ENCODE assay signal across 7 cellular contexts in the genomic region with DNA sequence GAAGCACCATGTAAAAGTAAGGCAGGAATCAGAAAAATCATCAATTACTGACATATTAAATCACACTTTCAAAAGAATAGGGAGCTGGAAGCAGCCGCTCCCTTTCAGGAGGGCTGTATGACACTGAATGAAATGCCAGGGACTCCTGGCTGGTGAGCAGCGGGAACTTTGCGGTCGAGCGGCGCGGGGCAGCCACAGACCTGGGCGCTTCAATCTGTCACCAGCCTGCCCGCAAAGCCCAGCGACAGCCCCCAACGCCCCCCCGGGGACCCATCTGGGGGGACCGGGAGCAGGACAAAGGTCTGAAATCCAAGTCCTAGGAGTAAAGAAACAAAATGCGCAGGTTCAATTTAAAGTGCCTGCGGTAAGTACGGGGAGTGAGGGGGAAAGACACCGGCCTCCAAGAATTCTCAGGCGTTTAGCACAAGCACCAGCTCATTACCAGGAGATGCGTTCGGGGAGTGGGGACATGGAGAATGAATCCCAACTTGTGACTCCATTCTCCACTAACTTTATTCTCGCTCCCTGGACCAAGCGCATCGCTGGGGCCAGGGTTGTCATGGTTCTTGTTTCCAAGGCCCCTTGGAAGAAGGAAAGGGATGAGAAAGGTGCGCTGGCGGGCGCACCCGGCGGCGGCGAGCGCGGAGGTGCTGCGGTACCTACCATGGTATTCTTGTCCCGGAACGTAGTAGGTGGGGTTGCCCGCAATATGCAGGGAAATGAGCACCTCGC. TPM values are rescaled to one million over a fixed set of nuclear protein-coding genes. Genes with fewer than 3 reads are reported as not detected.
DNase-seq lines count a peak whose midpoint lies in the region; ATAC-seq and TF ChIP-seq lines count a peak whose summit lies in the region.

No MANE protein-coding gene starts in this region.

- H3K4me3 Mint-ChIP-seq in glutamatergic neuron (ENCODE audit: unreplicated experiment), result peak overlapping the region; percentile 88

- H3K27me3 ChIP-seq in H7 (ENCODE audit: control insufficient read depth, insufficient read depth, low read length), result peaks cover 63% of the 10 kb centered on the region
- peaks cover 4 to 49% (median 23%) of the 10 kb centered on the region in 3 donors for H3K27me3 ChIP-seq in sigmoid colon

- DNase-seq in H7, result peak; percentile 50
- peak; percentile 82 for DNase-seq in NCI-H69 (lab: John Stamatoyannopoulos, UW)
- peak; percentile 33 for DNase-seq in glutamatergic neuron
- no peak for DNase-seq in sigmoid colon
- DNase-seq in NCI-H510A treated with DMSO at 0.1 percent for 48 hours (lab: John Stamatoyannopoulos, UW), result no peak

- H3K27me3 Mint-ChIP-seq in glutamatergic neuron (ENCODE audit: unreplicated experiment), result peaks cover 14% of the 10 kb centered on the region

- TF ChIP-seq POLR2A in sigmoid colon (IDR thresholded peaks at IDR 0.05), result no peak

- no peaks in the 10 kb centered on the region for H3K36me3 ChIP-seq in H7 (replicated peaks; ENCODE audit: control insufficient read depth, insufficient read depth, low read length)
- H3K36me3 ChIP-seq in sigmoid colon, result no peaks in the 10 kb centered on the region

- intact Hi-C loops in sigmoid colon (cut with DNase I), result no loop called here

- 5 to 8% methylated on average over 37 of the region's 37 CpGs for WGBS in sigmoid colon, 2 donors

- H3K9me3 Mint-ChIP-seq in glutamatergic neuron (ENCODE audit: unreplicated experiment), result peaks cover 6% of the 10 kb centered on the region

- TF ChIP-seq CTCF in glutamatergic neuron (IDR thresholded peaks at IDR 0.05; ENCODE audit: partially characterized antibody, unreplicated experiment), result no peak
- TF ChIP-seq CTCF in sigmoid colon (IDR thresholded peaks at IDR 0.05), result no peak

- peaks cover 0 to 20% (median 18%) of the 10 kb centered on the region in 4 donors for H3K4me1 ChIP-seq in sigmoid colon

- H3K27ac ChIP-seq in sigmoid colon, result no peak overlapping the region

- H3K36me3 Mint-ChIP-seq in glutamatergic neuron (ENCODE audit: unreplicated experiment), result no peaks in the 10 kb centered on the region

- ATAC-seq in HG02588 (IDR thresholded peaks at IDR 0.05; ENCODE audit: unreplicated experiment) (no peak), HG03442 (IDR thresholded peaks at IDR 0.05; ENCODE audit: unreplicated experiment) (no peak)

- no peak for TF ChIP-seq EP300 in sigmoid colon (IDR thresholded peaks at IDR 0.05)

- H3K9me3 ChIP-seq in sigmoid colon, result no peaks in the 10 kb centered on the region

- peaks cover 4% of the 10 kb centered on the region for H3K4me1 Mint-ChIP-seq in glutamatergic neuron (ENCODE audit: low read depth, unreplicated experiment)

- H3K27ac Mint-ChIP-seq in glutamatergic neuron (ENCODE audit: unreplicated experiment), result no peak overlapping the region

- H3K4me3 ChIP-seq in H7 (ENCODE audit: insufficient read depth, low read depth, low read length) (peak overlapping the region; percentile 45), sigmoid colon (peak overlapping the region; percentile 10 to 54 (median 44))

RNA-seq across cellular contexts. Expression of a gene that starts 0.8 kb away (rescaled TPM):
- 0.24 TPM in 1 of 2 replicates, not detected in the other for total RNA-seq in H7 (2014; rRNA removed; shearing (Covaris generic))
- total RNA-seq in glutamatergic neuron (ENCODE audit: unreplicated experiment) (5.7 TPM), sigmoid colon (1 to 10 TPM; 3.5 to 9.2 (median 6.2) TPM)
- 1 to 10 TPM in 1 of 3 donors, under 1 TPM in 1, not detected in 1; under 0.01 to 2.4 TPM for polyA plus RNA-seq in sigmoid colon

Comparison
In these comparisons a context has a peak if more than half of its experiments do, and no peak if none do; other contexts are left out.
1. DNase-seq: peak in H7 (single experiment), NCI-H69 (single experiment) and glutamatergic neuron (single experiment); none in sigmoid colon (single experiment) and NCI-H510A treated with DMSO at 0.1 percent for 48 hours (single experiment).